Comparison of ENCODE assay signal across 25 cellular contexts in the genomic region with DNA sequence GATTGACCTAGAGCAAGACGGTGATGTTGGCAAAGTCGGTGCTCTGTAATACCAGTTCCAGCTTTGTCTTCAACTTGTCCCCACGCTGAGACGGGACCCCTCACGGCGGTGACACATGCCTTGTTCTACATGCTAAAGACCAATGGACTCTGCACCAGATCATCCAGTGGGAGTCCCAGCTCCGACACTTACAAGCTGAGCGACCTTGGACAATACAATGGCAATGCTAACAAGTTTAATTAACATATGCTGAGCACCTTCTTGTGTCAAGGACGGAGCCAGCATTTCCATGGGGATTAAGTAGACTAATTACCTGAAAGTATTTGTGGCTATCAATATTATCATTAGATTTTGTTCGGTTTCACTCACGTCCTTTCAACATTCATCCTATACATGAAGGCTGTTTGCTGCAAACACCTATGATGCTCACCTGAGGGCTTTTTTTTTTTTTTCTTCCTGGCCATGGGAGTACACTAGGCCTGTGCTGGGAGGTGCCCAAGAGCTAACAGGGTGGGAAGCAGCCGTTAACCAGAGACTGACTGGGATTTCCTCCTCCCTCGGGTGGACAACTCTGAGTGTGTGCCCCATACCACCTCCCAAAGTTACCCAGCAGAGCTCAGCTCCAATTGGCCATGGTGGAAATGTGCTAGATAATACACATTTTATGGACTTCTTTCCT.
"Had no signal": no experiment of that assay in that cellular context is flagged by ENCODE, and none has a peak within 500 bp of the region (broad histone marks: within the 10 kb centered on the region; RNA-seq: fewer than 3 reads in every experiment).

No MANE protein-coding gene starts in this region.

- H3K4me1 Mint-ChIP-seq: activated naive CD4-positive, alpha-beta T cell treated with anti-CD3 and anti-CD28 coated beads, Interleukin-2, amount 50 U/mL, for 24 hours had no signal

- H3K4me1 ChIP-seq: ascending aorta, body of pancreas, Peyer's patch, SJSA1 had no signal

- H3K4me3 Mint-ChIP-seq: activated CD8-positive, alpha-beta T cell treated with anti-CD3 and anti-CD28 coated beads, Interleukin-2, amount 10 ng/mL, durations not matched to agents 7 days and 5 days; activated naive CD4-positive, alpha-beta T cell treated with anti-CD3 and anti-CD28 coated beads, Interleukin-2, amount 50 U/mL, for 24 hours had no signal

- H3K27me3 ChIP-seq: ascending aorta, body of pancreas, MG63, Peyer's patch, SJSA1 had no signal

- H3K9me3 Mint-ChIP-seq: activated naive CD4-positive, alpha-beta T cell treated with anti-CD3 and anti-CD28 coated beads, Interleukin-2, amount 50 U/mL, for 24 hours had no signal

- H3K36me3 Mint-ChIP-seq: activated naive CD4-positive, alpha-beta T cell treated with anti-CD3 and anti-CD28 coated beads, Interleukin-2, amount 50 U/mL, for 24 hours had no signal

- H3K27ac Mint-ChIP-seq: activated CD8-positive, alpha-beta T cell treated with anti-CD3 and anti-CD28 coated beads, Interleukin-2, amount 10 ng/mL, durations not matched to agents 7 days and 5 days; activated naive CD4-positive, alpha-beta T cell treated with anti-CD3 and anti-CD28 coated beads, Interleukin-2, amount 50 U/mL, for 24 hours had no signal

- ATAC-seq: activated CD8-positive, alpha-beta T cell treated with anti-CD3 and anti-CD28 coated beads, Interleukin-2, amount 10 ng/mL, durations not matched to agents 7 days and 5 days; body of pancreas; SK-N-SH treated with all-trans-retinoic acid at 6 μM for 48 hours had no signal

- H3K4me3 ChIP-seq: ascending aorta, body of pancreas, MG63, Peyer's patch, SJSA1 had no signal

- H3K9me3 ChIP-seq: ascending aorta, body of pancreas, MG63, Peyer's patch, SJSA1 had no signal

- DNase-seq: activated CD4-positive, alpha-beta T cell treated with anti-CD3 and anti-CD28 coated beads for 48 hours; activated CD4-positive, alpha-beta T cell treated with anti-CD3 and anti-CD28 coated beads, Interleukin-2, amount 50 U/mL, for 4 hours; activated CD4-positive, CD25-positive, alpha-beta regulatory T cell treated with anti-CD3 and anti-CD28 coated beads, Interleukin-2, amount 50 U/mL, for 72 hours; activated CD8-positive, alpha-beta memory T cell treated with anti-CD3 and anti-CD28 coated beads, Interleukin-2, amount 50 U/mL, for 48 hours; activated CD8-positive, alpha-beta T cell treated with anti-CD3 and anti-CD28 coated beads, Interleukin-2, amount 10 ng/mL, durations not matched to agents 7 days and 5 days; activated T-cell treated with anti-CD3 and anti-CD28 coated beads, Interleukin-2, amount 50 U/mL, for 1 hour; body of pancreas; central memory CD4-positive, alpha-beta T cell; MG63; MV-4-11; NCI-H1092 treated with DMSO at 0.1 percent for 48 hours; NCI-H1417 treated with DMSO at 0.1 percent for 48 hours; NCI-H1694; NCI-H2029 treated with DMSO at 0.1 percent for 48 hours; NCI-H446; NCI-H526; NCI-H774; NK-92 treated with Interleukin-12 subunit alpha and Interleukin-12 subunit beta, amount 100 ng/mL, for 24 hours; Peyer's patch; SHP77; SW 1271 had no signal

- H3K27ac ChIP-seq: ascending aorta, body of pancreas, Peyer's patch, SJSA1 had no signal

- H3K36me3 ChIP-seq: ascending aorta, MG63, Peyer's patch, SJSA1 had no signal

- H3K27me3 Mint-ChIP-seq: activated naive CD4-positive, alpha-beta T cell treated with anti-CD3 and anti-CD28 coated beads, Interleukin-2, amount 50 U/mL, for 24 hours had no signal
